8 cellular contexts compared by ENCODE assay signal in the genomic region with DNA sequence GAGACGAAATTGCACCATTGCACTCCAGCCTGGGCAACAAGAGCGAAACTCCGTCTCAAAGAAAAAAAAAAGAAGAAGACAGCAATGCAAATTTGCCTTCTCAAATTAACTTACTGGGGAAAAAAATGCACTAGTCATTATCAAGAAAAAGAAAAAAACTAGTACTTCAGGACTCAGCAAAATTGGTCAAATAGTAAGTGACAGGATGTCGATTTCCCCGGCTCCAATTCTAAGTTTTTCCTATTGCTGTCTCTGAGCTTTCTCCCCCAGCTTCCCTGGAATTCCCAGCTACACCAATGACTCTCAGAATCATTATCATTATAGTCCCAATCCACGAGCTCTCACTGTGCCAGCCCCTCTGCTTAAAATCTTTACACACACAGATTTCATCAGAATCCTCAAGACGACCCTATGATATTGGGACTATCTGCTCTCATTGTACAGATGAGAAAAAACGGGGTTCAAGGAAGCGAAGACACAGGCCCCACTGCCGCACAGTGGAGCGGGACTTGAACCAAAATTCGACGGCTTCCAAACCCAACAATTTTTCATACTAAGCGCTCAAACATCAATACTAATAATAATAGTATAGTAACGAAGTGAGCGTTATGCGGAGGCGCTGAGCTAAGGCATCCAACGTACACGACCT. TPM values are rescaled to one million over a fixed set of nuclear protein-coding genes. Genes with fewer than 3 reads are reported as not detected.
DNase-seq lines count a peak whose midpoint lies in the region; ATAC-seq, FAIRE-seq and TF ChIP-seq lines count a peak whose summit lies in the region.

No MANE protein-coding gene starts in this region.

- H4K5ac ChIP-seq in mesendoderm (ENCODE audit: low read length) = no peak overlapping the region

- no peak overlapping the region for H3K23ac ChIP-seq in mesendoderm (ENCODE audit: low read length)

- WGBS in K562 (ENCODE audit: insufficient coverage, low coverage, missing lambda C conversion rate) = 7% methylated on average over 20 of the region's 20 CpGs
- no CpG with 5 or more reads among the region's 20 CpGs for WGBS in mesendoderm (ENCODE audit: extremely low coverage, insufficient coverage, low lambda C conversion rate)

- no peak overlapping the region for H2BK15ac ChIP-seq in mesendoderm (replicated peaks; ENCODE audit: low read depth)

- BruUV-seq in HCT116 (replicated peaks; lab: Mats Ljungman, UMichigan) (TSS peak; percentile 83), K562 (replicated peaks; lab: Mats Ljungman, UMichigan) (TSS peak; percentile 85)

- POLR2A ChIA-PET in HCT116 (lab: Charles Lee) = interaction anchor here (0.9 to 1.4 kb wide), 4 partner anchors 13 to 78 kb away, joined by 3 read pairs; a partner anchor contains a TSS
- POLR2A ChIA-PET in K562 (lab: Yijun Ruan, JAX) = interaction anchor here (0.6 to 1.5 kb wide), 11 partner anchors 12 to 1950 kb away, joined by 3 to 5 read pairs (median 3); a partner anchor contains a TSS

- H3K4me1 ChIP-seq in HCT116 (ENCODE audit: control insufficient read depth in 1 of 2, insufficient read depth in 2 of 2, low read length in 2 of 2) = peaks cover 4 to 14% of the 10 kb centered on the region in 2 experiments; a peak in 3 of 4 replicates
- peaks cover 7 to 9% of the 10 kb centered on the region in 2 experiments; a peak in 3 of 5 replicates for H3K4me1 ChIP-seq in K562 (replicated peaks in 1 of 2; ENCODE audit: control insufficient read depth in 2 of 2, insufficient read depth in 2 of 2, low read length in 2 of 2)
- H3K4me1 ChIP-seq in mesendoderm (ENCODE audit: control insufficient read depth, low read depth, low read length) = peaks cover 3% of the 10 kb centered on the region

- FAIRE-seq in K562 (lab: Jason Lieb, UNC) (peak; percentile 6), GM12891 (lab: Jason Lieb, UNC) (no peak)

- H2BK5ac ChIP-seq in mesendoderm (ENCODE audit: low read length) = no peak overlapping the region

- CTCF ChIA-PET in HCT116 (lab: Charles Lee) (no interaction called here), K562 (lab: Yijun Ruan, JAX; ENCODE audit: low intra/inter-chr PET ratio) (no interaction called here)

- no peak overlapping the region for H2AK5ac ChIP-seq in mesendoderm (ENCODE audit: low read length)

- H3K79me2 ChIP-seq in HCT116 (ENCODE audit: insufficient read depth, low read length) (peaks cover 42% of the 10 kb centered on the region), K562 (ENCODE audit: control insufficient read depth, insufficient read depth, low read length) (peaks cover 46% of the 10 kb centered on the region), mesendoderm (ENCODE audit: control insufficient read depth, insufficient read depth, low read length) (peaks cover 3% of the 10 kb centered on the region)

- H4K20me1 ChIP-seq in HCT116 (ENCODE audit: insufficient read depth) (no peaks in the 10 kb centered on the region), K562 (replicated peaks; ENCODE audit: control insufficient read depth, insufficient read depth, low read length) (no peaks in the 10 kb centered on the region; the same call in 1 of the 2 replicates)

- intact Hi-C loops in HCT116 (cut with micrococcal nuclease) = no loop called here
- intact Hi-C loops in K562 (cut with micrococcal nuclease) = loop anchor here (5.0 kb wide), 1 partner anchor 95 kb away; a partner anchor contains a TSS
- intact Hi-C loops in head of caudate nucleus (cut with DNase I) = no loop called here

- no peak for TF ChIP-seq RAD21 in HCT116 (IDR thresholded peaks at IDR 0.05; ENCODE audit: low read depth)
- TF ChIP-seq RAD21 in K562 (CRISPR knock-in tag; conservative IDR thresholded peaks at IDR 0.05 in 1 of 2, IDR thresholded peaks at IDR 0.05 in 1 of 2) = no peak

- H2AFZ ChIP-seq in HCT116 (ENCODE audit: low read depth, low read length, poor library complexity, severe bottlenecking) = no peak overlapping the region
- H2AFZ ChIP-seq in K562 (ENCODE audit: low read depth, low read length) = peak overlapping the region; percentile 84

- no peaks in the 10 kb centered on the region for H3K9me2 ChIP-seq in HCT116 (ENCODE audit: insufficient read depth)

- in situ Hi-C loops in K562 (cut with MboI) = no loop called here

- H4K8ac ChIP-seq in mesendoderm (ENCODE audit: low read depth, low read length) = no peak overlapping the region

- H3K36me3 ChIP-seq in HCT116 (ENCODE audit: control insufficient read depth in 1 of 2, insufficient read depth in 2 of 2, low read length in 2 of 2) (no peaks in the 10 kb centered on the region; a peak in 1 of 4 replicates), K562 (ENCODE audit: control insufficient read depth, insufficient read depth, low read length) (peaks cover 24% of the 10 kb centered on the region; the same call in 2 of the 3 replicates), mesendoderm (ENCODE audit: control insufficient read depth, insufficient read depth, low read length) (peaks cover 2% of the 10 kb centered on the region)

- H2BK120ac ChIP-seq in mesendoderm (ENCODE audit: low read depth, low read length) = no peak overlapping the region

- no peak for TF ChIP-seq CTCF in 22Rv1 (IDR thresholded peaks at IDR 0.05)
- no peak for TF ChIP-seq CTCF in HCT116 (IDR thresholded peaks at IDR 0.05 in 2 of 3, conservative IDR thresholded peaks at IDR 0.05 in 1 of 3; ENCODE audit: borderline replicate concordance in 1 of 3, insufficient read depth in 1 of 3, low read depth in 2 of 3, low read length in 2 of 3)
- no peak for TF ChIP-seq CTCF in K562 (IDR thresholded peaks at IDR 0.05 in 2 of 3, conservative IDR thresholded peaks at IDR 0.05 in 1 of 3; ENCODE audit: insufficient read depth in 2 of 3, low read depth in 1 of 3, low read length in 3 of 3)

- no peak overlapping the region for H3K4ac ChIP-seq in mesendoderm (ENCODE audit: low read depth, low read length)

- DNase-seq in HCT116 (ENCODE audit: low read depth, low spot score) = no peak
- DNase-seq in K562 (ENCODE audit: extremely low read depth in 1 of 4, low spot score in 3 of 4) = no peak
- no peak for DNase-seq in mesendoderm
- DNase-seq in A172 (ENCODE audit: low spot score) = no peak
- no peak for DNase-seq in head of caudate nucleus
- no peak for DNase-seq in GM19238 (ENCODE audit: insufficient read length, low spot score)
- DNase-seq in GM12891 (ENCODE audit: insufficient read length, low spot score) = no peak

- no peaks in the 10 kb centered on the region for H3K27me3 ChIP-seq in HCT116 (ENCODE audit: insufficient read depth, low read length)
- no peaks in the 10 kb centered on the region for H3K27me3 ChIP-seq in K562 (ENCODE audit: control insufficient read depth in 2 of 2, insufficient read depth in 2 of 2, low read length in 2 of 2)
- no peaks in the 10 kb centered on the region for H3K27me3 ChIP-seq in mesendoderm (ENCODE audit: insufficient read depth, low read length, poor library complexity)

- H3K9ac ChIP-seq in HCT116 (ENCODE audit: low read length) (peak overlapping the region; percentile 74), K562 (ENCODE audit: insufficient read depth in 1 of 2, low read depth in 2 of 2, low read length in 2 of 2) (peak overlapping the region; percentile 82 to 93), mesendoderm (ENCODE audit: low read length) (peak overlapping the region; percentile 85)

- H3K9me1 ChIP-seq in K562 (ENCODE audit: control insufficient read depth, insufficient read depth, low read length) = no peaks in the 10 kb centered on the region

- RAD21 ChIA-PET in HCT116 (lab: Charles Lee; ENCODE audit: low non-redundant PET in 1 of 2, low total read pairs in 2 of 2, uncharacterized antibody in 2 of 2, unreplicated experiment in 2 of 2) = no interaction called here

- H3K4me2 ChIP-seq in HCT116 (ENCODE audit: low read length) (peak overlapping the region; percentile 90), K562 (ENCODE audit: insufficient read depth, low read length) (peak overlapping the region; percentile 88), mesendoderm (ENCODE audit: low read length) (peak overlapping the region; percentile 52)

- TF ChIP-seq POLR2A in HCT116 (IDR thresholded peaks at IDR 0.05; ENCODE audit: borderline replicate concordance, extremely low read depth, insufficient read depth, insufficient read length) (no peak), K562 (conservative IDR thresholded peaks at IDR 0.05) (no peak), GM12891 (IDR thresholded peaks at IDR 0.05; ENCODE audit: low read depth, low read length) (no peak)

- TF ChIP-seq EP300 in K562 (IDR thresholded peaks at IDR 0.05; ENCODE audit: low read length) = no peak

- H3K79me1 ChIP-seq in mesendoderm (ENCODE audit: low read length) = peaks cover 10% of the 10 kb centered on the region

- peak overlapping the region; percentile 95 for H3K56ac ChIP-seq in mesendoderm (ENCODE audit: low read length)

- no peak overlapping the region for H3K18ac ChIP-seq in mesendoderm (ENCODE audit: low read length)

- ATAC-seq in HCT116 (no peak), K562 (no peak)

- H3K4me3 ChIP-seq in HCT116 (replicated peaks in 1 of 2; ENCODE audit: low read depth in 1 of 2, low read length in 2 of 2) = peak overlapping the region; percentile 78 to 95
- H3K4me3 ChIP-seq in K562 = peak overlapping the region; percentile 70
- H3K4me3 ChIP-seq in mesendoderm (ENCODE audit: low read length) = peak overlapping the region; percentile 92

- no peaks in the 10 kb centered on the region for H3K9me3 ChIP-seq in HCT116 (ENCODE audit: control insufficient read depth in 1 of 2, insufficient read depth in 1 of 2, low read depth in 1 of 2, low read length in 2 of 2)
- no peaks in the 10 kb centered on the region for H3K9me3 ChIP-seq in K562 (replicated peaks; ENCODE audit: control insufficient read depth, insufficient read depth, low read depth, low read length)

- H3K27ac ChIP-seq in 22Rv1 (peak overlapping the region; percentile 70), HCT116 (ENCODE audit: low read depth, low read length) (peak overlapping the region; percentile 57), K562 (ENCODE audit: extremely low read depth, low read depth, low read length) (peak overlapping the region; percentile 79), mesendoderm (ENCODE audit: low read depth, low read length) (no peak overlapping the region)

RNA-seq across cellular contexts. Expression of a gene that starts 0.6 kb away (rescaled TPM):
- total RNA-seq in HCT116 (2021; ENCODE audit: unreplicated experiment) (18.0 TPM), K562 (2014; rRNA removed) (15.8 and 18.7 TPM in 2 replicates), K562 (2014; rRNA removed; fragmentation: Illumina TruSeq; extraction: Trizol) (3.3 and 4.0 TPM in 2 replicates), K562 (2015; rRNA removed; fragmentation: Illumina TruSeq; extraction: Trizol) (9.6 and 11.0 TPM in 2 replicates), K562 (2021) (26.1 and 27.3 TPM in 2 replicates)
- polyA plus RNA-seq in HCT116 (2012) = 10.0 and 12.5 TPM in 2 replicates
- total RNA-seq in K562 (2011; cell fraction: chromatin; rRNA removed; ENCODE audit: low replicate concordance) = 54.6 and 104 TPM in 2 replicates
- 38.6 and 39.2 TPM in 2 replicates for total RNA-seq in K562 (2011; cell fraction: nucleolus; rRNA removed)
- 46.7 and 47.2 TPM in 2 replicates for total RNA-seq in K562 (2011; cell fraction: nucleoplasm; rRNA removed)
- polyA plus RNA-seq in K562 (2011; rRNA removed) (21.6 and 24.9 TPM in 2 replicates), K562 (2014; fragmentation: Illumina TruSeq; extraction: Trizol) (15.2 and 18.3 TPM in 2 replicates), K562 (2014; fragmentation: Nextera tagmentation; extraction: Ambion mirVana) (under 1 TPM; 0.08 to 0.66 TPM), K562 (2014; rRNA removed) (14.7 and 20.5 TPM in 2 replicates)
- polyA plus RNA-seq in K562 (2011; cell fraction: cytosol; rRNA removed) = 20.1 and 41.9 TPM in 2 replicates
- 26.9 and 32.6 TPM in 2 replicates for polyA plus RNA-seq in K562 (2011; cell fraction: nucleus; rRNA removed)
- 14.8 and 15.2 TPM in 2 replicates for polyA plus RNA-seq in K562 (2012)
- polyA minus RNA-seq in K562 (2011; rRNA and poly(A)+ RNA removed) = 25.2 and 45.6 TPM in 2 replicates
- polyA minus RNA-seq in K562 (2011; cell fraction: cytosol; rRNA and poly(A)+ RNA removed) = 13.1 and 23.2 TPM in 2 replicates
- polyA minus RNA-seq in K562 (2011; cell fraction: nucleus; rRNA and poly(A)+ RNA removed) = 12.1 and 14.4 TPM in 2 replicates
- polyA plus RNA-seq in mesendoderm (2013, experiment 1 of 2) = 17.5 TPM
- 17.5 TPM for polyA plus RNA-seq in mesendoderm (2013, experiment 2 of 2)
- total RNA-seq in A172 (2014; rRNA removed; shearing (Covaris generic)) = 6.5 and 11.0 TPM in 2 replicates
- polyA plus RNA-seq in GM12891 (2012; ENCODE audit: low read depth, missing spikeins) = 12.6 TPM

RNA-seq across cellular contexts. Expression of a gene that starts 0.9 kb away (rescaled TPM):
- total RNA-seq in HCT116 (2021; ENCODE audit: unreplicated experiment) = 123 TPM
- 233 and 251 TPM in 2 replicates for polyA plus RNA-seq in HCT116 (2012)
- total RNA-seq in K562 (2011; cell fraction: chromatin; rRNA removed; ENCODE audit: low replicate concordance) = 107 and 382 TPM in 2 replicates
- 428 and 489 TPM in 2 replicates for total RNA-seq in K562 (2011; cell fraction: nucleolus; rRNA removed)
- total RNA-seq in K562 (2011; cell fraction: nucleoplasm; rRNA removed) = 273 and 275 TPM in 2 replicates
- total RNA-seq in K562 (2014; rRNA removed) = 112 and 167 TPM in 2 replicates
- total RNA-seq in K562 (2014; rRNA removed; fragmentation: Illumina TruSeq; extraction: Trizol) = 25.6 and 32.7 TPM in 2 replicates
- total RNA-seq in K562 (2015; rRNA removed; fragmentation: Illumina TruSeq; extraction: Trizol) = 63.5 and 72.9 TPM in 2 replicates
- total RNA-seq in K562 (2021) = 121 and 128 TPM in 2 replicates
- 72.7 and 167 TPM in 2 replicates for polyA plus RNA-seq in K562 (2011; rRNA removed)
- polyA plus RNA-seq in K562 (2011; cell fraction: cytosol; rRNA removed) = 103 and 259 TPM in 2 replicates
- polyA plus RNA-seq in K562 (2011; cell fraction: nucleus; rRNA removed) = 92.2 and 141 TPM in 2 replicates
- 172 and 394 TPM in 2 replicates for polyA plus RNA-seq in K562 (2012)
- 79.3 and 129 TPM in 2 replicates for polyA plus RNA-seq in K562 (2014; fragmentation: Illumina TruSeq; extraction: Trizol)
- 1 to 10 TPM; 2.3 to 5.8 TPM for polyA plus RNA-seq in K562 (2014; fragmentation: Nextera tagmentation; extraction: Ambion mirVana)
- polyA plus RNA-seq in K562 (2014; rRNA removed) = 81.6 and 91.2 TPM in 2 replicates
- polyA minus RNA-seq in K562 (2011; rRNA and poly(A)+ RNA removed) = 36.8 and 45.4 TPM in 2 replicates
- 168 and 196 TPM in 2 replicates for polyA minus RNA-seq in K562 (2011; cell fraction: cytosol; rRNA and poly(A)+ RNA removed)
- 38.8 and 46.8 TPM in 2 replicates for polyA minus RNA-seq in K562 (2011; cell fraction: nucleus; rRNA and poly(A)+ RNA removed)
- 130 TPM for polyA plus RNA-seq in mesendoderm (2013, experiment 1 of 2)
- 129 TPM for polyA plus RNA-seq in mesendoderm (2013, experiment 2 of 2)
- total RNA-seq in A172 (2014; rRNA removed; shearing (Covaris generic)) = 328 and 380 TPM in 2 replicates
- polyA plus RNA-seq in GM12891 (2012; ENCODE audit: low read depth, missing spikeins) = 106 TPM

RNA-seq across cellular contexts. Expression of a gene that starts 42.4 kb away (rescaled TPM):
- total RNA-seq in HCT116 (2021; ENCODE audit: unreplicated experiment) = 0.74 TPM
- 0.61 and 0.77 TPM in 2 replicates for polyA plus RNA-seq in HCT116 (2012)
- not detected in 2 replicates for total RNA-seq in K562 (2011; cell fraction: chromatin; rRNA removed; ENCODE audit: low replicate concordance)
- total RNA-seq in K562 (2011; cell fraction: nucleolus; rRNA removed) = 0.13 TPM in 1 of 2 replicates, not detected in the other
- total RNA-seq in K562 (2011; cell fraction: nucleoplasm; rRNA removed) = 0.31 TPM in 1 of 2 replicates, not detected in the other
- total RNA-seq in K562 (2014; rRNA removed) = 0.08 TPM in 1 of 2 replicates, not detected in the other
- not detected in 2 replicates for total RNA-seq in K562 (2014; rRNA removed; fragmentation: Illumina TruSeq; extraction: Trizol)
- not detected in 2 replicates for total RNA-seq in K562 (2015; rRNA removed; fragmentation: Illumina TruSeq; extraction: Trizol)
- 0.07 and 0.09 TPM in 2 replicates for total RNA-seq in K562 (2021)
- polyA plus RNA-seq in K562 (2011; rRNA removed) = 0.06 TPM in 1 of 2 replicates, not detected in the other
- 0.06 TPM in 2 replicates for polyA plus RNA-seq in K562 (2011; cell fraction: cytosol; rRNA removed)
- polyA plus RNA-seq in K562 (2011; cell fraction: nucleus; rRNA removed) = 0.10 TPM in 1 of 2 replicates, not detected in the other
- 0.08 and 0.10 TPM in 2 replicates for polyA plus RNA-seq in K562 (2012)
- not detected in 2 replicates for polyA plus RNA-seq in K562 (2014; fragmentation: Illumina TruSeq; extraction: Trizol)
- not detected for polyA plus RNA-seq in K562 (2014; fragmentation: Nextera tagmentation; extraction: Ambion mirVana)
- 0.05 TPM in 1 of 2 replicates, not detected in the other for polyA plus RNA-seq in K562 (2014; rRNA removed)
- not detected in 2 replicates for polyA minus RNA-seq in K562 (2011; rRNA and poly(A)+ RNA removed)
- not detected in 2 replicates for polyA minus RNA-seq in K562 (2011; cell fraction: cytosol; rRNA and poly(A)+ RNA removed)
- not detected in 2 replicates for polyA minus RNA-seq in K562 (2011; cell fraction: nucleus; rRNA and poly(A)+ RNA removed)
- 0.11 TPM for polyA plus RNA-seq in mesendoderm (2013, experiment 1 of 2)
- polyA plus RNA-seq in mesendoderm (2013, experiment 2 of 2) = 0.14 TPM
- 0.38 TPM in 1 of 2 replicates, not detected in the other for total RNA-seq in A172 (2014; rRNA removed; shearing (Covaris generic))
- 0.04 TPM for polyA plus RNA-seq in GM12891 (2012; ENCODE audit: low read depth, missing spikeins)
